Comparison of ENCODE assay signal across 1 cellular context in genomic region chr2:61732787-61733186, GRCh38.
TF ChIP-seq lines count a peak whose summit lies in the region.

No MANE protein-coding gene starts in this region.

TF ChIP-seq in A549, 52 proteins besides CTCF, POLR2A, EP300 and RAD21 (continued from another document):
- TF ChIP-seq HMGXB4 (CRISPR knock-in tag; IDR thresholded peaks at IDR 0.05; ENCODE audit: borderline replicate concordance) (no peak), CBX2 (IDR thresholded peaks at IDR 0.05; ENCODE audit: borderline replicate concordance, low read depth) (no peak), KDM1A (IDR thresholded peaks at IDR 0.05; ENCODE audit: low read depth) (no peak), JUN (IDR thresholded peaks at IDR 0.05) (no peak), CHD4 (IDR thresholded peaks at IDR 0.05; ENCODE audit: borderline replicate concordance) (no peak), NR3C1 (IDR thresholded peaks at IDR 0.05) (no peak), CEBPB (IDR thresholded peaks at IDR 0.05) (no peak), CBX8 (IDR thresholded peaks at IDR 0.05) (no peak), ELK1 (IDR thresholded peaks at IDR 0.05; ENCODE audit: low read depth, low read length) (no peak), REST (IDR thresholded peaks at IDR 0.05) (no peak), USF2 (IDR thresholded peaks at IDR 0.05) (no peak), PHF8 (IDR thresholded peaks at IDR 0.05; ENCODE audit: borderline replicate concordance, low read depth) (no peak)
